ENCODE assay signal across 8 cellular contexts in genomic region chr12:120639771-120640721, GRCh38. TPM values are rescaled to one million over a fixed set of nuclear protein-coding genes. Genes with fewer than 3 reads are reported as not detected.
DNase-seq lines count a peak whose midpoint lies in the region; ATAC-seq and TF ChIP-seq lines count a peak whose summit lies in the region.

TSS of gene CABP1 (plus strand) at chr12:120640626. CDS start at chr12:120640686, 60 bp downstream.

- POLR2A ChIA-PET in activated CD4-positive, alpha-beta memory T cell treated with anti-CD3 and anti-CD28 coated beads for 36 hours (lab: Charles Lee): interaction anchor here (0.7 to 0.8 kb wide), 2 partner anchors 47 to 71 kb away, joined by 3 read pairs; partner anchors contain the start of genes MLEC and UNC119B

- CTCF ChIA-PET in activated CD4-positive, alpha-beta memory T cell treated with anti-CD3 and anti-CD28 coated beads for 36 hours (lab: Charles Lee): interaction anchor here (0.6 to 1.6 kb wide), 6 partner anchors 9 to 353 kb away, joined by 3 to 11 read pairs (median 4); partner anchors contain the start of gene POP5

- H3K9me3 ChIP-seq in neural progenitor cell (ENCODE audit: low read depth) (no peaks in the 10 kb centered on the region), testis (no peaks in the 10 kb centered on the region)

- WGBS in testis, 2 donors: 9 to 19% methylated on average over 12 to 51 of the region's 56 CpGs

- H3K27ac Mint-ChIP-seq in activated CD4-positive, alpha-beta memory T cell treated with anti-CD3 and anti-CD28 coated beads for 36 hours: no peak within 1 kb of the TSS
- H3K27ac Mint-ChIP-seq in effector memory CD8-positive, alpha-beta T cell: no peak within 1 kb of the TSS
- peak within 1 kb of the TSS; percentile 84 for H3K27ac Mint-ChIP-seq in neural progenitor cell

- ATAC-seq in GM21786 (IDR thresholded peaks at IDR 0.05; ENCODE audit: unreplicated experiment): peak; percentile 68
- peak; percentile 72 for ATAC-seq in effector memory CD8-positive, alpha-beta T cell (replicated peaks)
- ATAC-seq in GM18870 (IDR thresholded peaks at IDR 0.05; ENCODE audit: unreplicated experiment): no peak

- peak within 1 kb of the TSS; percentile 46 for H3K4me3 ChIP-seq in neural progenitor cell
- H3K4me3 ChIP-seq in testis: peak within 1 kb of the TSS; percentile 44 to 54

- TF ChIP-seq CTCF in neural progenitor cell (IDR thresholded peaks at IDR 0.05) (peak; percentile 65), testis (IDR thresholded peaks at IDR 0.05) (peak in 1 of 3 experiments; percentile 27)

- peaks cover 40% of the 10 kb centered on the region for H3K27me3 Mint-ChIP-seq in activated CD4-positive, alpha-beta memory T cell treated with anti-CD3 and anti-CD28 coated beads for 36 hours
- peaks cover 37 to 58% of the 10 kb centered on the region in 2 donors for H3K27me3 Mint-ChIP-seq in effector memory CD8-positive, alpha-beta T cell
- peaks cover 50% of the 10 kb centered on the region for H3K27me3 Mint-ChIP-seq in neural progenitor cell (ENCODE audit: insufficient read depth, low read depth)

- H3K4me1 ChIP-seq in neural progenitor cell: peaks cover 13% of the 10 kb centered on the region
- H3K4me1 ChIP-seq in testis: peaks cover 6% of the 10 kb centered on the region

- H3K36me3 Mint-ChIP-seq in activated CD4-positive, alpha-beta memory T cell treated with anti-CD3 and anti-CD28 coated beads for 36 hours: no peaks in the 10 kb centered on the region
- no peaks in the 10 kb centered on the region for H3K36me3 Mint-ChIP-seq in effector memory CD8-positive, alpha-beta T cell (ENCODE audit: insufficient read depth)
- no peaks in the 10 kb centered on the region for H3K36me3 Mint-ChIP-seq in neural progenitor cell

- no peak within 1 kb of the TSS for H3K9ac ChIP-seq in neural progenitor cell

- H3K4me2 ChIP-seq in neural progenitor cell: peak within 1 kb of the TSS; percentile 88

- intact Hi-C loops in activated CD4-positive, alpha-beta memory T cell treated with anti-CD3 and anti-CD28 coated beads for 36 hours (cut with micrococcal nuclease): no loop called here
- intact Hi-C loops in testis (cut with DNase I; ENCODE audit: low total_unique reads): loop anchor here (10.0 kb wide), 1 partner anchor 335 kb away; the partner anchor contains the start of gene HNF1A

- H3K9me3 Mint-ChIP-seq in activated CD4-positive, alpha-beta memory T cell treated with anti-CD3 and anti-CD28 coated beads for 36 hours: no peaks in the 10 kb centered on the region
- H3K9me3 Mint-ChIP-seq in effector memory CD8-positive, alpha-beta T cell: no peaks in the 10 kb centered on the region
- peaks cover 2% of the 10 kb centered on the region for H3K9me3 Mint-ChIP-seq in neural progenitor cell

- H3K27me3 ChIP-seq in neural progenitor cell: peaks cover 63% of the 10 kb centered on the region
- H3K27me3 ChIP-seq in testis: no peaks in the 10 kb centered on the region

- no peaks in the 10 kb centered on the region for H3K36me3 ChIP-seq in neural progenitor cell
- H3K36me3 ChIP-seq in testis (ENCODE audit: low read depth, missing control alignments): no peaks in the 10 kb centered on the region

- no peak within 1 kb of the TSS for H2AFZ ChIP-seq in neural progenitor cell (replicated peaks)

- peak within 1 kb of the TSS; percentile 57 for H3K4me3 Mint-ChIP-seq in activated CD4-positive, alpha-beta memory T cell treated with anti-CD3 and anti-CD28 coated beads for 36 hours
- H3K4me3 Mint-ChIP-seq in effector memory CD8-positive, alpha-beta T cell: peak within 1 kb of the TSS; percentile 75 to 78
- peak within 1 kb of the TSS; percentile 88 for H3K4me3 Mint-ChIP-seq in neural progenitor cell

- peaks cover 6% of the 10 kb centered on the region for H3K4me1 Mint-ChIP-seq in activated CD4-positive, alpha-beta memory T cell treated with anti-CD3 and anti-CD28 coated beads for 36 hours (ENCODE audit: low read depth)
- H3K4me1 Mint-ChIP-seq in effector memory CD8-positive, alpha-beta T cell (ENCODE audit: low read depth in 2 of 2): peaks cover 5% of the 10 kb centered on the region in 2 donors
- H3K4me1 Mint-ChIP-seq in neural progenitor cell: peaks cover 20% of the 10 kb centered on the region

- DNase-seq in Daoy (ENCODE audit: low read depth) (peak; percentile 39), NCI-H146 treated with DMSO at 0.1 percent for 48 hours (lab: John Stamatoyannopoulos, UW; ENCODE audit: unreplicated experiment) (peak; percentile 11), neural progenitor cell (ENCODE audit: low spot score) (peak; percentile 85), testis (no peak)
- peak; percentile 60 for DNase-seq in activated CD4-positive, alpha-beta memory T cell treated with anti-CD3 and anti-CD28 coated beads for 36 hours
- peak; percentile 23 to 47 (median 45) for DNase-seq in effector memory CD8-positive, alpha-beta T cell

- no peak within 1 kb of the TSS for H3K27ac ChIP-seq in neural progenitor cell
- H3K27ac ChIP-seq in testis: no peak within 1 kb of the TSS

- H4K20me1 ChIP-seq in neural progenitor cell (ENCODE audit: low read depth): peaks cover 25% of the 10 kb centered on the region

- no peak for TF ChIP-seq POLR2A in testis (IDR thresholded peaks at IDR 0.05)

- H3K79me2 ChIP-seq in neural progenitor cell (ENCODE audit: low read depth): no peaks in the 10 kb centered on the region

- peaks cover 27% of the 10 kb centered on the region for H3F3A ChIP-seq in neural progenitor cell (ENCODE audit: low read depth)

RNA-seq across cellular contexts. Expression of gene CABP1, which starts in this region (rescaled TPM):
- 0.17 TPM in 1 of 2 replicates, not detected in the other for total RNA-seq in Daoy (2014; rRNA removed; shearing (Covaris generic))
- under 1 TPM; 0.24 to 0.29 TPM for total RNA-seq in activated CD4-positive, alpha-beta memory T cell treated with anti-CD3 and anti-CD28 coated beads for 36 hours
- total RNA-seq in neural progenitor cell (ENCODE audit: low replicate concordance) (0.47 and 1.6 TPM in 2 replicates), testis (1 to 10 TPM; 2.4 to 3.9 TPM)
- polyA plus RNA-seq in testis (ENCODE audit: insufficient read depth, low read depth, low replicate concordance): 1.8 TPM

Comparison
In these comparisons a context has a peak if more than half of its experiments do, and no peak if none do; other contexts are left out.
1. Peak in DNase-seq in Daoy; RNA of the gene not detected or under 1 TPM.
2. Peak in DNase-seq in activated CD4-positive, alpha-beta memory T cell treated with anti-CD3 and anti-CD28 coated beads for 36 hours; RNA of the gene not detected or under 1 TPM.